In the genomic region with DNA sequence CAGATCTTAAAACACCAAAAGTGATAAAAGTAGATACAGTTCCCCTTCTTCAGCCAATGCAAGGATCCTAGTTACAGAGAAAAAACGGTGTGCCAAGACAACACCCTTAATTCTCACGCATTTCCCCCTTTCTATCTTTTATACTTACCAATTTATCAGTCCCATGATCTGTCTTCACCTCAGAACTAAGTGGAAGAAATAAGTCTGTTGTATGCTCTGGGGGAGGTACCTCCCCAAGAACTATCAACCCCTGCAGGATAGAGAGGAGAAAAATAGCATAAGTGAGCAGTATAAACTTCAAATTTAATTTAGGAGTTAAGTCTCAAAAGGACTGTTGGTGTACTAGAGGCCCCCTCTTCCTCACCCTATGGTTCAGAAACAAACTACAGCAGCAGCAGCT, we compare ENCODE assay signal across 19 cellular contexts.
DNase-seq lines count a peak whose midpoint lies in the region; ATAC-seq and TF ChIP-seq lines count a peak whose summit lies in the region.
"Had no signal": no experiment of that assay in that cellular context is flagged by ENCODE, and none has a peak within 500 bp of the region (broad histone marks: within the 10 kb centered on the region; RNA-seq: fewer than 3 reads in every experiment).

No MANE protein-coding gene starts in this region.

- CTCF ChIA-PET in activated naive CD4-positive, alpha-beta T cell treated with anti-CD3 and anti-CD28 coated beads, Interleukin-2, amount 10 ng/mL, durations not matched to agents 7 days and 5 days (lab: Charles Lee), result no interaction called here
- CTCF ChIA-PET in activated B cell treated with CpG ODN at 0.5 μM for 24 hours (lab: Charles Lee), result interaction anchor here (1.2 kb wide), 1 partner anchor 38 kb away, joined by 3 read pairs; no protein-coding TSS in a partner anchor

- H3K4me1 Mint-ChIP-seq in activated naive CD4-positive, alpha-beta T cell treated with anti-CD3 and anti-CD28 coated beads, Interleukin-2, amount 10 ng/mL, durations not matched to agents 7 days and 5 days, result peaks cover 9% of the 10 kb centered on the region
- H3K4me1 Mint-ChIP-seq in activated B cell treated with CpG ODN at 0.5 μM for 24 hours (peaks cover 21% of the 10 kb centered on the region), endothelial cell (ENCODE audit: unreplicated experiment) (peaks cover 14% of the 10 kb centered on the region)
- peaks cover 57% of the 10 kb centered on the region for H3K4me1 Mint-ChIP-seq in stimulated activated memory B cell treated with anti-CD40 and anti-IgM and Interleukin-4, amounts not matched to agents 10 μg/mL and 1 μg/mL and 100 μg/mL, for 72 hours

- DNase-seq in activated naive CD4-positive, alpha-beta T cell treated with anti-CD3 and anti-CD28 coated beads, Interleukin-2, amount 10 ng/mL, durations not matched to agents 7 days and 5 days, result no peak
- no peak for DNase-seq in activated naive CD4-positive, alpha-beta T cell (lab: John Stamatoyannopoulos, UW)
- DNase-seq in activated B cell treated with CpG ODN at 0.5 μM for 24 hours (no peak), endothelial cell (ENCODE audit: low spot score) (no peak), RPMI8226 (no peak)
- no peak for DNase-seq in stimulated activated CD4-positive, alpha-beta T cell treated with anti-CD3 and anti-CD28 coated beads, Interleukin-15, amount 100 ng/mL, for 24 hours
- no peak for DNase-seq in activated CD4-positive, alpha-beta T cell treated with anti-CD3 and anti-CD28 coated beads for 48 hours
- DNase-seq: activated CD4-positive, alpha-beta T cell treated with anti-CD3 and anti-CD28 coated beads, Interleukin-2, amount 10 ng/mL, durations not matched to agents 24 days and 14 days; activated CD8-positive, alpha-beta memory T cell treated with anti-CD3 and anti-CD28 coated beads, Interleukin-2, amount 50 U/mL, for 48 hours; brain microvascular endothelial cell; left ventricle myocardium inferior; NCI-H1105; NCI-H2081; NCI-H510A; nucleus accumbens; right cardiac atrium; SK-N-SH; T1000 had no signal

- intact Hi-C loops in activated B cell treated with CpG ODN at 0.5 μM for 24 hours (cut with micrococcal nuclease), result no loop called here

- no peaks in the 10 kb centered on the region for H3K27me3 Mint-ChIP-seq in activated naive CD4-positive, alpha-beta T cell treated with anti-CD3 and anti-CD28 coated beads, Interleukin-2, amount 10 ng/mL, durations not matched to agents 7 days and 5 days
- no peaks in the 10 kb centered on the region for H3K27me3 Mint-ChIP-seq in activated B cell treated with CpG ODN at 0.5 μM for 24 hours
- H3K27me3 Mint-ChIP-seq in endothelial cell (ENCODE audit: unreplicated experiment), result peaks cover 10% of the 10 kb centered on the region
- H3K27me3 Mint-ChIP-seq in stimulated activated memory B cell treated with anti-CD40 and anti-IgM and Interleukin-4, amounts not matched to agents 10 μg/mL and 1 μg/mL and 100 μg/mL, for 72 hours, result no peaks in the 10 kb centered on the region
- H3K27me3 Mint-ChIP-seq: activated CD4-positive, alpha-beta T cell treated with anti-CD3 and anti-CD28 coated beads, Interleukin-2, amount 10 ng/mL, durations not matched to agents 24 days and 14 days had no signal

- POLR2A ChIA-PET in activated B cell treated with CpG ODN at 0.5 μM for 24 hours (lab: Charles Lee), result interaction anchor here (0.6 kb wide), 1 partner anchor 55 kb away, joined by 4 read pairs; no protein-coding TSS in a partner anchor

- H3K27ac Mint-ChIP-seq in activated naive CD4-positive, alpha-beta T cell treated with anti-CD3 and anti-CD28 coated beads, Interleukin-2, amount 10 ng/mL, durations not matched to agents 7 days and 5 days, result peak overlapping the region; percentile 53
- H3K27ac Mint-ChIP-seq in activated B cell treated with CpG ODN at 0.5 μM for 24 hours (peak overlapping the region; percentile 50), endothelial cell (ENCODE audit: unreplicated experiment) (peak overlapping the region; percentile 65)
- H3K27ac Mint-ChIP-seq in stimulated activated memory B cell treated with anti-CD40 and anti-IgM and Interleukin-4, amounts not matched to agents 10 μg/mL and 1 μg/mL and 100 μg/mL, for 72 hours, result peak overlapping the region; percentile 66
- H3K27ac Mint-ChIP-seq: activated CD4-positive, alpha-beta T cell treated with anti-CD3 and anti-CD28 coated beads, Interleukin-2, amount 10 ng/mL, durations not matched to agents 24 days and 14 days had no signal

- H3K4me3 Mint-ChIP-seq in activated naive CD4-positive, alpha-beta T cell treated with anti-CD3 and anti-CD28 coated beads, Interleukin-2, amount 10 ng/mL, durations not matched to agents 7 days and 5 days, result no peak overlapping the region
- H3K4me3 Mint-ChIP-seq in activated B cell treated with CpG ODN at 0.5 μM for 24 hours (no peak overlapping the region), endothelial cell (ENCODE audit: unreplicated experiment) (no peak overlapping the region)
- H3K4me3 Mint-ChIP-seq in stimulated activated memory B cell treated with anti-CD40 and anti-IgM and Interleukin-4, amounts not matched to agents 10 μg/mL and 1 μg/mL and 100 μg/mL, for 72 hours, result no peak overlapping the region
- H3K4me3 Mint-ChIP-seq: activated CD4-positive, alpha-beta T cell treated with anti-CD3 and anti-CD28 coated beads, Interleukin-2, amount 10 ng/mL, durations not matched to agents 24 days and 14 days had no signal

- no peaks in the 10 kb centered on the region for H3K9me3 Mint-ChIP-seq in activated naive CD4-positive, alpha-beta T cell treated with anti-CD3 and anti-CD28 coated beads, Interleukin-2, amount 10 ng/mL, durations not matched to agents 7 days and 5 days
- H3K9me3 Mint-ChIP-seq in activated B cell treated with CpG ODN at 0.5 μM for 24 hours (no peaks in the 10 kb centered on the region), endothelial cell (ENCODE audit: unreplicated experiment) (no peaks in the 10 kb centered on the region)
- no peaks in the 10 kb centered on the region for H3K9me3 Mint-ChIP-seq in stimulated activated memory B cell treated with anti-CD40 and anti-IgM and Interleukin-4, amounts not matched to agents 10 μg/mL and 1 μg/mL and 100 μg/mL, for 72 hours
- H3K9me3 Mint-ChIP-seq: activated CD4-positive, alpha-beta T cell treated with anti-CD3 and anti-CD28 coated beads, Interleukin-2, amount 10 ng/mL, durations not matched to agents 24 days and 14 days had no signal

- peaks cover 38% of the 10 kb centered on the region for H3K36me3 Mint-ChIP-seq in activated naive CD4-positive, alpha-beta T cell treated with anti-CD3 and anti-CD28 coated beads, Interleukin-2, amount 10 ng/mL, durations not matched to agents 7 days and 5 days
- H3K36me3 Mint-ChIP-seq in activated B cell treated with CpG ODN at 0.5 μM for 24 hours (ENCODE audit: low read depth) (peaks cover 55% of the 10 kb centered on the region), endothelial cell (ENCODE audit: low read depth, unreplicated experiment) (peaks cover 19% of the 10 kb centered on the region)
- peaks cover 41% of the 10 kb centered on the region for H3K36me3 Mint-ChIP-seq in stimulated activated memory B cell treated with anti-CD40 and anti-IgM and Interleukin-4, amounts not matched to agents 10 μg/mL and 1 μg/mL and 100 μg/mL, for 72 hours

- no peak for ATAC-seq in activated B cell treated with CpG ODN at 0.5 μM for 24 hours (ENCODE audit: low read depth)
- no peak for ATAC-seq in stimulated activated memory B cell treated with anti-CD40 and anti-IgM and Interleukin-4, amounts not matched to agents 10 μg/mL and 1 μg/mL and 100 μg/mL, for 72 hours
- ATAC-seq: right cardiac atrium had no signal

- TF ChIP-seq CTCF in activated B cell treated with CpG ODN at 0.5 μM for 24 hours (IDR thresholded peaks at IDR 0.05), result no peak
- TF ChIP-seq CTCF in endothelial cell (IDR thresholded peaks at IDR 0.05; ENCODE audit: unreplicated experiment), result no peak
